Comparison of ENCODE assay signal across 12 cellular contexts in genomic region chr6:127950566-127951141, GRCh38. TPM values are rescaled to one million over a fixed set of nuclear protein-coding genes. Genes with fewer than 3 reads are reported as not detected.
A peak's percentile ranks its signal among the peaks of the same experiment; 100 is the strongest.
DNase-seq lines count a peak whose midpoint lies in the region; ATAC-seq and TF ChIP-seq lines count a peak whose summit lies in the region.
"Had no signal": no experiment of that assay in that cellular context is flagged by ENCODE, and none has a peak within 500 bp of the region (broad histone marks: within the 10 kb centered on the region; RNA-seq: fewer than 3 reads in every experiment).

No MANE protein-coding gene starts in this region.

- H3K27me3 Mint-ChIP-seq in endodermal cell (ENCODE audit: insufficient read depth): no peaks in the 10 kb centered on the region

- H3K4me3 ChIP-seq in endodermal cell (ENCODE audit: low read length): no peak overlapping the region
- H3K4me3 ChIP-seq: right atrium auricular region had no signal

- no peak overlapping the region for H3K27ac Mint-ChIP-seq in endodermal cell

- H3K27ac ChIP-seq in endodermal cell (ENCODE audit: low read depth, low read length): no peak overlapping the region
- H3K27ac ChIP-seq: right atrium auricular region had no signal

- no peaks in the 10 kb centered on the region for H3K36me3 Mint-ChIP-seq in endodermal cell (ENCODE audit: low read depth)

- ATAC-seq in GM19025 (IDR thresholded peaks at IDR 0.05; ENCODE audit: low read depth, unreplicated experiment) (peak; percentile 28), HG03066 (IDR thresholded peaks at IDR 0.05; ENCODE audit: low read depth, unreplicated experiment) (peak; percentile 18)

- TF ChIP-seq CTCF in endodermal cell (conservative IDR thresholded peaks at IDR 0.05): no peak

- 97 to 100% methylated on average over 2 to 8 of the region's 8 CpGs for WGBS in endodermal cell (ENCODE audit: insufficient coverage in 1 of 2, insufficient read length in 1 of 2), 2 experiments

- DNase-seq in AML-193 (lab: John Stamatoyannopoulos, UW) (peak; percentile 38 to 50), SKM-1 (lab: John Stamatoyannopoulos, UW; ENCODE audit: unreplicated experiment) (peak; percentile 77), medulla oblongata (ENCODE audit: extremely low spot score) (no peak), endodermal cell (no peak), NCI-H1048 (lab: John Stamatoyannopoulos, UW) (no peak), ecto neural progenitor cell (ENCODE audit: low spot score) (no peak)
- DNase-seq: kidney glomerular epithelial cell had no signal

- no peaks in the 10 kb centered on the region for H3K27me3 ChIP-seq in endodermal cell (ENCODE audit: control insufficient read depth, insufficient read depth, low read length, poor library complexity, severe bottlenecking)
- H3K27me3 ChIP-seq: right atrium auricular region had no signal

- H3K4me1 Mint-ChIP-seq in endodermal cell: no peaks in the 10 kb centered on the region

- H3K9me3 ChIP-seq in endodermal cell (ENCODE audit: control insufficient read depth, low read length): no peaks in the 10 kb centered on the region
- H3K9me3 ChIP-seq: right atrium auricular region had no signal

- H3K4me1 ChIP-seq in endodermal cell (ENCODE audit: control insufficient read depth, insufficient read depth, low read length): no peaks in the 10 kb centered on the region
- H3K4me1 ChIP-seq: right atrium auricular region had no signal

- H3K4me3 Mint-ChIP-seq in endodermal cell: no peak overlapping the region

- H3K9ac ChIP-seq in endodermal cell (ENCODE audit: extremely low read depth, low read length, poor library complexity, severe bottlenecking): no peak overlapping the region

- no peaks in the 10 kb centered on the region for H3K9me3 Mint-ChIP-seq in endodermal cell

- no peaks in the 10 kb centered on the region for H3K36me3 ChIP-seq in endodermal cell (ENCODE audit: control insufficient read depth, insufficient read depth, low read length)
- H3K36me3 ChIP-seq: right atrium auricular region had no signal

RNA-seq across cellular contexts. Expression of gene THEMIS, which starts 49.8 kb away (rescaled TPM):
- total RNA-seq in endodermal cell: not detected
- not detected for polyA plus RNA-seq in endodermal cell (2013, experiment 1 of 2)
- not detected for polyA plus RNA-seq in endodermal cell (2013, experiment 2 of 2)
- total RNA-seq: M059J, RPMI7951 had no signal

Comparison
In these comparisons a context has a peak if more than half of its experiments do, and no peak if none do; other contexts are left out.
1. DNase-seq: peak in AML-193 (2 of 2) and SKM-1 (single experiment); none in medulla oblongata (single experiment), endodermal cell (single experiment), NCI-H1048 (single experiment) and ecto neural progenitor cell (single experiment).